In genomic region chr22:41780714-41781507, GRCh38 we compare ENCODE assay signal across 8 cellular contexts. TPM values are rescaled to one million over a fixed set of nuclear protein-coding genes. Genes with fewer than 3 reads are reported as not detected.
DNase-seq lines count a peak whose midpoint lies in the region; ATAC-seq and TF ChIP-seq lines count a peak whose summit lies in the region.

No MANE protein-coding gene starts in this region.

- H3K27me3 Mint-ChIP-seq in type B pancreatic cell, result peaks cover 8% of the 10 kb centered on the region

- no peaks in the 10 kb centered on the region for H3K9me3 Mint-ChIP-seq in type B pancreatic cell

- no peak overlapping the region for H3K27ac Mint-ChIP-seq in type B pancreatic cell

- no peak overlapping the region for H3K4me3 Mint-ChIP-seq in type B pancreatic cell

- peak; percentile 6 for DNase-seq in GF-D8 (lab: John Stamatoyannopoulos, UW)
- DNase-seq in MV-4-11 (lab: John Stamatoyannopoulos, UW), result peak; percentile 92
- DNase-seq in activated CD8-positive, alpha-beta memory T cell treated with anti-CD3 and anti-CD28 coated beads, Interleukin-2, amount 50 U/mL, for 24 hours (ENCODE audit: extremely low read depth), result peak; percentile 84
- DNase-seq in Right ventricle myocardium inferior (ENCODE audit: missing footprints), result peak; percentile 87
- peak; percentile 65 to 85 for DNase-seq in stimulated activated CD4-positive, alpha-beta T cell treated with anti-CD3 and anti-CD28 coated beads, Interleukin-12 subunit alpha, Interleukin-12 subunit beta, amount 100 ng/mL, for 24 hours (ENCODE audit: low read depth in 2 of 2)
- DNase-seq in type B pancreatic cell (ENCODE audit: extremely low spot score, unreplicated experiment), result no peak
- DNase-seq in cerebellar cortex (ENCODE audit: low spot score), result no peak

- intact Hi-C loops in Right ventricle myocardium inferior (cut with DNase I), result loop anchor here (10.0 kb wide), 1 partner anchor 56 kb away; no protein-coding TSS in a partner anchor

- peaks cover 6% of the 10 kb centered on the region for H3K4me1 Mint-ChIP-seq in type B pancreatic cell (ENCODE audit: unreplicated experiment)

- ATAC-seq in GM21786 (IDR thresholded peaks at IDR 0.05; ENCODE audit: unreplicated experiment) (peak; percentile 85), Right ventricle myocardium inferior (peak; percentile 37)

- no peak for TF ChIP-seq CTCF in type B pancreatic cell (conservative IDR thresholded peaks at IDR 0.05)

- no peaks in the 10 kb centered on the region for H3K36me3 Mint-ChIP-seq in type B pancreatic cell

RNA-seq across cellular contexts. Expression of gene CCDC134, which starts 19.6 kb away (rescaled TPM):
- total RNA-seq in Right ventricle myocardium inferior (4.1 TPM), type B pancreatic cell (ENCODE audit: low replicate concordance) (13.2 and 19.6 TPM in 2 replicates)

RNA-seq across cellular contexts. Expression of gene SREBF2, which starts 52.0 kb away (rescaled TPM):
- total RNA-seq in Right ventricle myocardium inferior (75.5 TPM), type B pancreatic cell (ENCODE audit: low replicate concordance) (110 and 119 TPM in 2 replicates)

Comparison
In these comparisons a context has a peak if more than half of its experiments do, and no peak if none do; other contexts are left out.
1. DNase-seq: peak in GF-D8 (single experiment), MV-4-11 (single experiment), activated CD8-positive, alpha-beta memory T cell treated with anti-CD3 and anti-CD28 coated beads, Interleukin-2, amount 50 U/mL, for 24 hours (single experiment), Right ventricle myocardium inferior (single experiment) and stimulated activated CD4-positive, alpha-beta T cell treated with anti-CD3 and anti-CD28 coated beads, Interleukin-12 subunit alpha, Interleukin-12 subunit beta, amount 100 ng/mL, for 24 hours (2 of 2); none in type B pancreatic cell (single experiment) and cerebellar cortex (single experiment).